In genomic region chr6:26365633-26365995, GRCh38 we compare ENCODE assay signal across 8 cellular contexts. TPM values are rescaled to one million over a fixed set of nuclear protein-coding genes. Genes with fewer than 3 reads are reported as not detected.
DNase-seq lines count a peak whose midpoint lies in the region; ATAC-seq, FAIRE-seq and TF ChIP-seq lines count a peak whose summit lies in the region.

No MANE protein-coding gene starts in this region.

- H3K9me3 ChIP-seq in Caco-2, result no peaks in the 10 kb centered on the region
- no peaks in the 10 kb centered on the region for H3K9me3 ChIP-seq in PC-9 (ENCODE audit: insufficient read depth, low read depth)
- H3K9me3 ChIP-seq in gastrocnemius medialis, result no peaks in the 10 kb centered on the region

- H3K79me2 ChIP-seq in PC-9 (ENCODE audit: low read depth), result no peaks in the 10 kb centered on the region

- intact Hi-C loops in Caco-2 (cut with micrococcal nuclease; ENCODE audit: unreplicated experiment) (no loop called here), PC-9 (cut with micrococcal nuclease; ENCODE audit: unreplicated experiment) (loop anchor here (1.0 kb wide), 1 partner anchor 37 kb away; the partner anchor contains the start of gene BTN3A1), gastrocnemius medialis (cut with DNase I; ENCODE audit: low total_unique reads) (loop anchor here (2.0 kb wide), 2 partner anchors 17 to 155 kb away; partner anchors contain the start of gene BTN2A2)

- H3K4me3 ChIP-seq in Caco-2 (ENCODE audit: low read depth, low read length) (peak overlapping the region; percentile 40), PC-9 (peak overlapping the region; percentile 60), fibroblast of the aortic adventitia (ENCODE audit: low read depth, low read length) (peak overlapping the region; percentile 83), gastrocnemius medialis (peak overlapping the region; percentile 49 to 70 (median 69))

- H3K36me3 ChIP-seq in Caco-2 (ENCODE audit: control insufficient read depth, insufficient read depth, low read length), result no peaks in the 10 kb centered on the region
- H3K36me3 ChIP-seq in PC-9 (ENCODE audit: low read depth), result no peaks in the 10 kb centered on the region
- H3K36me3 ChIP-seq in gastrocnemius medialis, result no peaks in the 10 kb centered on the region

- TF ChIP-seq CTCF in Caco-2 (IDR thresholded peaks at IDR 0.05; ENCODE audit: insufficient read depth in 1 of 2, low read depth in 1 of 2, low read length in 1 of 2, severe bottlenecking in 1 of 2, unreplicated experiment in 1 of 2) (no peak), PC-9 (conservative IDR thresholded peaks at IDR 0.05) (no peak), fibroblast of the aortic adventitia (IDR thresholded peaks at IDR 0.05; ENCODE audit: insufficient read depth, low read length) (no peak), gastrocnemius medialis (IDR thresholded peaks at IDR 0.05 in 4 of 5, conservative IDR thresholded peaks at IDR 0.05 in 1 of 5) (no peak)

- H3K36me3 Mint-ChIP-seq in Caco-2 (ENCODE audit: insufficient read depth, unreplicated experiment), result no peaks in the 10 kb centered on the region

- H3K27ac ChIP-seq in PC-9, result peak overlapping the region; percentile 70; the same call in 1 of the 2 replicates
- H3K27ac ChIP-seq in gastrocnemius medialis, result peak overlapping the region; percentile 82 to 89 (median 86)

- no peaks in the 10 kb centered on the region for H3K27me3 ChIP-seq in Caco-2 (replicated peaks; ENCODE audit: control insufficient read depth, insufficient read depth, low read length)
- no peaks in the 10 kb centered on the region for H3K27me3 ChIP-seq in PC-9 (ENCODE audit: insufficient read depth, low read depth)
- no peaks in the 10 kb centered on the region for H3K27me3 ChIP-seq in gastrocnemius medialis

- H2AFZ ChIP-seq in PC-9, result peak overlapping the region; percentile 82

- POLR2A ChIA-PET in Caco-2 (lab: Charles Lee), result no interaction called here
- POLR2A ChIA-PET in PC-9 (lab: Charles Lee; ENCODE audit: unreplicated experiment), result interaction anchor here (0.7 kb wide), 1 partner anchor 340 kb away, joined by 5 read pairs; no protein-coding TSS in a partner anchor

- CTCF ChIA-PET in Caco-2 (lab: Charles Lee), result no interaction called here
- CTCF ChIA-PET in PC-9 (lab: Charles Lee), result no interaction called here

- no peak overlapping the region for H3K4me3 Mint-ChIP-seq in Caco-2 (ENCODE audit: unreplicated experiment)

- no peaks in the 10 kb centered on the region for H4K20me1 ChIP-seq in PC-9 (ENCODE audit: insufficient read depth)

- H3F3A ChIP-seq in PC-9 (ENCODE audit: insufficient read depth, low read depth), result no peaks in the 10 kb centered on the region

- ATAC-seq in gastrocnemius medialis, result no peak
- no peak for ATAC-seq in HG03342 (IDR thresholded peaks at IDR 0.05; ENCODE audit: unreplicated experiment)
- no peak for ATAC-seq in HG03097 (IDR thresholded peaks at IDR 0.05; ENCODE audit: low FRiP score, unreplicated experiment)

- H3K4me1 ChIP-seq in Caco-2, result no peaks in the 10 kb centered on the region
- H3K4me1 ChIP-seq in PC-9 (replicated peaks; ENCODE audit: insufficient read depth), result peaks cover 19% of the 10 kb centered on the region
- peaks cover 8% of the 10 kb centered on the region in 2 donors for H3K4me1 ChIP-seq in gastrocnemius medialis

- H3K4me2 ChIP-seq in PC-9, result peak overlapping the region; percentile 74

- in situ Hi-C loops in gastrocnemius medialis (cut with MboI; ENCODE audit: low sequenced_read_pairs in 4 of 4), result no loop called here

- H3K9me2 ChIP-seq in PC-9 (ENCODE audit: insufficient read depth), result no peaks in the 10 kb centered on the region

- TF ChIP-seq POLR2A in gastrocnemius medialis (IDR thresholded peaks at IDR 0.05) (no peak), H54 (IDR thresholded peaks at IDR 0.05; ENCODE audit: low read depth, low read length) (no peak)

- BruUV-seq in Caco-2 (replicated peaks; lab: Mats Ljungman, UMichigan) (no TSS peak), PC-9 (replicated peaks; lab: Mats Ljungman, UMichigan) (no TSS peak)

- H3K4me1 Mint-ChIP-seq in Caco-2 (ENCODE audit: low read depth, unreplicated experiment), result peaks cover 7% of the 10 kb centered on the region

- H3K9me3 Mint-ChIP-seq in Caco-2 (ENCODE audit: unreplicated experiment), result no peaks in the 10 kb centered on the region

- H3K27ac Mint-ChIP-seq in Caco-2 (ENCODE audit: unreplicated experiment), result no peak overlapping the region

- FAIRE-seq in H54 (lab: Jason Lieb, UNC), result no peak

- H3K27me3 Mint-ChIP-seq in Caco-2 (ENCODE audit: insufficient read depth, unreplicated experiment), result no peaks in the 10 kb centered on the region

- DNase-seq in Caco-2 (no peak), PC-9 (no peak), fibroblast of the aortic adventitia (ENCODE audit: low read depth) (no peak), gastrocnemius medialis (no peak), H54 (ENCODE audit: insufficient read length, low spot score) (no peak)
- no peak for DNase-seq in activated CD4-positive, alpha-beta T cell treated with anti-CD3 and anti-CD28 coated beads for 48 hours

RNA-seq across cellular contexts. Expression of gene BTN3A2, which starts 0.6 kb away (rescaled TPM):
- 2.4 and 2.5 TPM in 2 replicates for total RNA-seq in Caco-2 (2022)
- total RNA-seq in PC-9 (2021), result 28.7 and 32.9 TPM in 2 replicates
- 19.2 and 26.3 TPM in 2 replicates for total RNA-seq in fibroblast of the aortic adventitia (ENCODE audit: low replicate concordance)
- 1 to 10 TPM; 3.7 to 8.9 (median 4.4) TPM for total RNA-seq in gastrocnemius medialis

RNA-seq across cellular contexts. Expression of gene BTN2A2, which starts 17.3 kb away (rescaled TPM):
- total RNA-seq in Caco-2 (2022) (7.1 and 9.8 TPM in 2 replicates), PC-9 (2021) (20.7 and 23.4 TPM in 2 replicates), fibroblast of the aortic adventitia (ENCODE audit: low replicate concordance) (7.5 and 10.2 TPM in 2 replicates), gastrocnemius medialis (1 to 10 TPM; 1.1 to 4.8 (median 1.5) TPM)

RNA-seq across cellular contexts. Expression of gene BTN3A1, which starts 36.5 kb away (rescaled TPM):
- total RNA-seq in Caco-2 (2022), result 2.0 and 2.6 TPM in 2 replicates
- 28.3 and 30.4 TPM in 2 replicates for total RNA-seq in PC-9 (2021)
- 24.0 and 83.6 TPM in 2 replicates for total RNA-seq in fibroblast of the aortic adventitia (ENCODE audit: low replicate concordance)
- total RNA-seq in gastrocnemius medialis, result 1 to 10 TPM; 2.5 to 3.5 (median 3.1) TPM
